Comparison of ENCODE assay signal across 8 cellular contexts in the genomic region with DNA sequence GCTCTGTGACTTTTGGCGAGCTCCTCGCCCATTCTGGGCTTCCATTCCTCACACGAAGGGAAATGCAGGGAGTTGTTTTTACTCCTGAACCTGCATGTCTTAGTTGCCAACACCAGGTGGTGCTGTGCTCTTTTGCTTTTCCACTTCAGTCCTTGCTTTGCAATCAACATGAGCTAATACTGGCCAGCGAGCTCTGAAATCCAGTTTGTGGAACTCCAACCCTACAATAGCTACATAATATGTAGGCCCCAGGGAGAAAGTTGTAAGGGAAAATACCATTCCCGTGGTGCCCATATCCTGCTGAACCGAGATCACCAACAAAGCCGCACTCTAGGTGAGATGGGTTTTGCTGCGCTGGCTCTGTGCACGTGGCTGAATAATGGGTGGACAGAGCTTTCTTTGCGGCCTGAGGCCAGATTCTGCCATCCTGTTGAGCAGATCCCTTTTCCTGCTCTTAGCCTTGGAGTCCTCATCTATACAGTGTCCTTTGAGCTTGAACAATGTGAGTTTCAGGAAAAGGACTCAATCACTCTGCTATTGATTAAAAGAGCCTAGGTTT.
DNase-seq lines count a peak whose midpoint lies in the region; ATAC-seq lines count a peak whose summit lies in the region.

No MANE protein-coding gene starts in this region.

- ATAC-seq in GM18868 (IDR thresholded peaks at IDR 0.05; ENCODE audit: unreplicated experiment) (peak; percentile 72), GM21526 (IDR thresholded peaks at IDR 0.05; ENCODE audit: low FRiP score, unreplicated experiment) (no peak)

- DNase-seq in AML-193 (lab: John Stamatoyannopoulos, UW): peak; percentile 88 to 89
- DNase-seq in NCI-H1092 (lab: John Stamatoyannopoulos, UW): peak; percentile 45
- DNase-seq in SW480 (ENCODE audit: low spot score): peak; percentile 71
- peak; percentile 53 for DNase-seq in brain pericyte (ENCODE audit: low read depth, low spot score)
- DNase-seq in inferior parietal cortex (ENCODE audit: extremely low spot score): peak; percentile 90
- peak in 2 of 3 donors; percentile 11 to 33 for DNase-seq in stimulated activated CD4-positive, alpha-beta T cell treated with anti-CD3 and anti-CD28 coated beads, Interleukin-12 subunit alpha, Interleukin-12 subunit beta, amount 100 ng/mL, for 48 hours (ENCODE audit: low read depth in 2 of 3, low spot score in 1 of 3)

Comparison
In these comparisons a context has a peak if more than half of its experiments do, and no peak if none do; other contexts are left out.
1. DNase-seq: peak in every context shown above with its lines; median percentile 90 in inferior parietal cortex; 88 in AML-193; 71 in SW480; 53 in brain pericyte; 45 in NCI-H1092; 22 in stimulated activated CD4-positive, alpha-beta T cell treated with anti-CD3 and anti-CD28 coated beads, Interleukin-12 subunit alpha, Interleukin-12 subunit beta, amount 100 ng/mL, for 48 hours.